ENCODE assay signal across 9 cellular contexts in genomic region chr3:127483902-127484591, GRCh38.
A peak's percentile ranks its signal among the peaks of the same experiment; 100 is the strongest.
DNase-seq lines count a peak whose midpoint lies in the region; ATAC-seq, FAIRE-seq and TF ChIP-seq lines count a peak whose summit lies in the region.
"Had no signal": no experiment of that assay in that cellular context is flagged by ENCODE, and none has a peak within 500 bp of the region (broad histone marks: within the 10 kb centered on the region; RNA-seq: fewer than 3 reads in every experiment).

No MANE protein-coding gene starts in this region.

- TF ChIP-seq CTCF in breast epithelium (IDR thresholded peaks at IDR 0.05) = no peak

- H3K9me3 Mint-ChIP-seq in T-helper 1 cell treated with Interleukin-12 subunit alpha and Interleukin-12 subunit beta and Interleukin-4 antibody, amounts not matched to agents 30 μg/mL and 1 μg/mL, for 36 hours = no peaks in the 10 kb centered on the region

- intact Hi-C loops in sciatic nerve (cut with DNase I) = no loop called here
- intact Hi-C loops in breast epithelium (cut with DNase I; ENCODE audit: low total_unique reads) = no loop called here

- H3K4me3 ChIP-seq in breast epithelium = no peak overlapping the region

- no peaks in the 10 kb centered on the region for H3K4me1 ChIP-seq in breast epithelium

- no peaks in the 10 kb centered on the region for H3K27me3 ChIP-seq in breast epithelium

- no peak overlapping the region for H3K27ac ChIP-seq in breast epithelium
- H3K27ac ChIP-seq: neutrophil had no signal

- H3K36me3 ChIP-seq in breast epithelium = no peaks in the 10 kb centered on the region
- H3K36me3 ChIP-seq: neutrophil had no signal

- ATAC-seq in HG02571 (IDR thresholded peaks at IDR 0.05; ENCODE audit: unreplicated experiment) (peak; percentile 59), sciatic nerve (no peak)

- TF ChIP-seq POLR2A in breast epithelium (IDR thresholded peaks at IDR 0.05) = no peak

- H3K27me3 Mint-ChIP-seq in T-helper 1 cell treated with Interleukin-12 subunit alpha and Interleukin-12 subunit beta and Interleukin-4 antibody, amounts not matched to agents 30 μg/mL and 1 μg/mL, for 36 hours (ENCODE audit: low read depth) = peaks cover 11% of the 10 kb centered on the region

- peak overlapping the region; percentile 11 for H3K27ac Mint-ChIP-seq in T-helper 1 cell treated with Interleukin-12 subunit alpha and Interleukin-12 subunit beta and Interleukin-4 antibody, amounts not matched to agents 30 μg/mL and 1 μg/mL, for 36 hours

- H3K36me3 Mint-ChIP-seq in T-helper 1 cell treated with Interleukin-12 subunit alpha and Interleukin-12 subunit beta and Interleukin-4 antibody, amounts not matched to agents 30 μg/mL and 1 μg/mL, for 36 hours (ENCODE audit: low read depth) = no peaks in the 10 kb centered on the region

- peaks cover 14% of the 10 kb centered on the region for H3K4me1 Mint-ChIP-seq in T-helper 1 cell treated with Interleukin-12 subunit alpha and Interleukin-12 subunit beta and Interleukin-4 antibody, amounts not matched to agents 30 μg/mL and 1 μg/mL, for 36 hours (ENCODE audit: low read depth)

- H3K9me3 ChIP-seq in breast epithelium = no peaks in the 10 kb centered on the region
- H3K9me3 ChIP-seq: neutrophil had no signal

- peak; percentile 76 for FAIRE-seq in GM18507 (lab: Jason Lieb, UNC)

- peak; percentile 38 for DNase-seq in GM18507 (ENCODE audit: extremely low spot score, insufficient read length, low read depth)
- peak; percentile 47 for DNase-seq in sciatic nerve (ENCODE audit: low spot score)
- DNase-seq in HEK293T (ENCODE audit: extremely low spot score) = no peak
- no peak for DNase-seq in breast epithelium (ENCODE audit: low spot score in 2 of 2)
- DNase-seq in A172 (ENCODE audit: low spot score) = no peak
- DNase-seq in NCI-H226 = no peak

- no peak overlapping the region for H3K4me3 Mint-ChIP-seq in T-helper 1 cell treated with Interleukin-12 subunit alpha and Interleukin-12 subunit beta and Interleukin-4 antibody, amounts not matched to agents 30 μg/mL and 1 μg/mL, for 36 hours

- CTCF ChIA-PET in HEK293T (lab: Yijun Ruan, JAX) = no interaction called here

- POLR2A ChIA-PET in HEK293T (lab: Yijun Ruan, JAX) = no interaction called here

TF ChIP-seq in HEK293T, 16 proteins besides CTCF, POLR2A, EP300 and RAD21:
- no peak for TF ChIP-seq FOXA1 (IDR thresholded peaks at IDR 0.05)
- no peak for TF ChIP-seq SUZ12 (IDR thresholded peaks at IDR 0.05)
- no peak for TF ChIP-seq TARDBP (IDR thresholded peaks at IDR 0.05)
- TF ChIP-seq HDGF (IDR thresholded peaks at IDR 0.05; ENCODE audit: borderline replicate concordance) = no peak
- no peak for TF ChIP-seq PKNOX1 (IDR thresholded peaks at IDR 0.05)
- no peak for TF ChIP-seq SP1 (IDR thresholded peaks at IDR 0.05)
- TF ChIP-seq ARNT (IDR thresholded peaks at IDR 0.05) = no peak
- TF ChIP-seq CTBP1 (IDR thresholded peaks at IDR 0.05; ENCODE audit: borderline replicate concordance) = no peak
- TF ChIP-seq ELF4 (IDR thresholded peaks at IDR 0.05) = no peak
- no peak for TF ChIP-seq L3MBTL2 (conservative IDR thresholded peaks at IDR 0.05)
- no peak for TF ChIP-seq LEF1 (IDR thresholded peaks at IDR 0.05; ENCODE audit: borderline replicate concordance)
- TF ChIP-seq ZNF384 (IDR thresholded peaks at IDR 0.05) = no peak
- TF ChIP-seq FOXK2 (IDR thresholded peaks at IDR 0.05) = no peak
- no peak for TF ChIP-seq BHLHE40 (IDR thresholded peaks at IDR 0.05; ENCODE audit: borderline replicate concordance)
- TF ChIP-seq NFRKB (IDR thresholded peaks at IDR 0.05) = no peak
- no peak for TF ChIP-seq FOXM1 (IDR thresholded peaks at IDR 0.05; ENCODE audit: borderline replicate concordance)

Comparison
In these comparisons a context has a peak if more than half of its experiments do, and no peak if none do; other contexts are left out.
1. DNase-seq: peak in GM18507 (single experiment) and sciatic nerve (single experiment); none in HEK293T (single experiment), breast epithelium (0 of 2), A172 (single experiment) and NCI-H226 (single experiment).